ENCODE assay signal across 9 cellular contexts in the genomic region with DNA sequence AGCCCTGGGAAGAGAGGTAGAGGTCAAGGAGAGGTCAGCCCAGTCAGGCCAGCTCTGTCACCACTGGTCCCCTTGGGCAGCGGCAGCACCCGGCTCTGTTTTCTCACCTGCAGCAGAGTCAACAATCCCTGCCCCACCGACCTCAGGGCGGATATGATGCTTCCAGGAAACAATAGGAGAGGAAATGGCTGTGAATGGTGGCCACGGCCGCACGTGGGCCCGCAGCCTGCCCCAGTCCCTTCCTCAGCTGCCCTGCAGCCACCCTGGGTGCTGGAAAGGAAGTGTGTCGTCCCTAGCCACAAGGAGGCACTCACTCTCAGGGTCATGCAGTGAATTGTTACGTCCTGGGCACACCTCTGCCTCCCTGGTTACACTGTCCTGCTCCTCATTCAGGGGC.
DNase-seq lines count a peak whose midpoint lies in the region; ATAC-seq and TF ChIP-seq lines count a peak whose summit lies in the region.
"Had no signal": no experiment of that assay in that cellular context is flagged by ENCODE, and none has a peak within 500 bp of the region (broad histone marks: within the 10 kb centered on the region; RNA-seq: fewer than 3 reads in every experiment).

No MANE protein-coding gene starts in this region.

- H3K36me3 ChIP-seq in left lung = no peaks in the 10 kb centered on the region

- no peaks in the 10 kb centered on the region for H3K9me3 ChIP-seq in left lung

- H3K27ac ChIP-seq in left lung = peak overlapping the region in 1 of 2 donors; percentile 47
- H3K27ac ChIP-seq: HL-60 had no signal

- DNase-seq in COLO668 (lab: John Stamatoyannopoulos, UW; ENCODE audit: unreplicated experiment) (peak; percentile 85), HT1080 (ENCODE audit: low read depth) (peak; percentile 8), left lung (peak in 1 of 2 donors; percentile 57), RKO (ENCODE audit: low spot score) (no peak), NCI-H2171 (lab: John Stamatoyannopoulos, UW) (no peak), posterior cingulate gyrus (no peak)
- peak; percentile 71 to 76 for DNase-seq in activated T-cell treated with anti-CD3 and anti-CD28 coated beads, Interleukin-2, amount 50 U/mL, for 48 hours

- intact Hi-C loops in left lung (cut with DNase I) = no loop called here
- intact Hi-C loops in posterior cingulate gyrus (cut with DNase I) = no loop called here

- H3K4me1 ChIP-seq in left lung = peaks cover 0 to 32% of the 10 kb centered on the region in 2 donors

- no peak overlapping the region for H3K4me3 ChIP-seq in left lung

- peak; percentile 81 for ATAC-seq in left lung
- no peak for ATAC-seq in GM18520 (IDR thresholded peaks at IDR 0.05; ENCODE audit: unreplicated experiment)

- H3K27me3 ChIP-seq in left lung = no peaks in the 10 kb centered on the region

- TF ChIP-seq CTCF in left lung (IDR thresholded peaks at IDR 0.05) = peak in 1 of 2 donors; percentile 37

Comparison
In these comparisons a context has a peak if more than half of its experiments do, and no peak if none do; other contexts are left out.
1. DNase-seq: peak in COLO668 (single experiment), HT1080 (single experiment) and activated T-cell treated with anti-CD3 and anti-CD28 coated beads, Interleukin-2, amount 50 U/mL, for 48 hours (2 of 2); none in RKO (single experiment), NCI-H2171 (single experiment) and posterior cingulate gyrus (0 of 10).